21 cellular contexts compared by ENCODE assay signal in genomic region chr7:6274743-6275142, GRCh38. TPM values are rescaled to one million over a fixed set of nuclear protein-coding genes. Genes with fewer than 3 reads are reported as not detected.
DNase-seq lines count a peak whose midpoint lies in the region; ATAC-seq and TF ChIP-seq lines count a peak whose summit lies in the region.
"Had no signal": no experiment of that assay in that cellular context is flagged by ENCODE, and none has a peak within 500 bp of the region (broad histone marks: within the 10 kb centered on the region; RNA-seq: fewer than 3 reads in every experiment).

No MANE protein-coding gene starts in this region.

- H3K9me3 ChIP-seq in CD4-positive, alpha-beta T cell (ENCODE audit: control insufficient read depth, low read length) = no peaks in the 10 kb centered on the region
- no peaks in the 10 kb centered on the region for H3K9me3 ChIP-seq in adipocyte (ENCODE audit: control insufficient read depth, low read length)
- H3K9me3 ChIP-seq: BLaER1, HAP-1 had no signal

- H3K36me3 Mint-ChIP-seq in CD4-positive, alpha-beta T cell (ENCODE audit: low read depth) = no peaks in the 10 kb centered on the region
- H3K36me3 Mint-ChIP-seq in neural crest cell (ENCODE audit: low read depth) = no peaks in the 10 kb centered on the region
- H3K36me3 Mint-ChIP-seq in activated CD4-positive, alpha-beta T cell treated with anti-CD3 and anti-CD28 coated beads for 36 hours (ENCODE audit: low read depth) = no peaks in the 10 kb centered on the region
- H3K36me3 Mint-ChIP-seq: CD8-positive, alpha-beta T cell had no signal

- no peak overlapping the region for H3K27ac Mint-ChIP-seq in CD4-positive, alpha-beta T cell
- H3K27ac Mint-ChIP-seq in neural crest cell (ENCODE audit: unreplicated experiment) = no peak overlapping the region
- H3K27ac Mint-ChIP-seq in activated CD4-positive, alpha-beta T cell treated with anti-CD3 and anti-CD28 coated beads for 36 hours = no peak overlapping the region
- H3K27ac Mint-ChIP-seq: CD14-positive monocyte; CD8-positive, alpha-beta T cell had no signal

- H3K4me1 Mint-ChIP-seq in CD4-positive, alpha-beta T cell (ENCODE audit: low read depth) = peaks cover 20% of the 10 kb centered on the region
- peaks cover 46% of the 10 kb centered on the region for H3K4me1 Mint-ChIP-seq in neural crest cell
- peaks cover 17% of the 10 kb centered on the region for H3K4me1 Mint-ChIP-seq in activated CD4-positive, alpha-beta T cell treated with anti-CD3 and anti-CD28 coated beads for 36 hours

- intact Hi-C loops in CD4-positive, alpha-beta T cell (cut with DNase I, micrococcal nuclease) = loop anchor here (5.0 to 10.0 kb wide), 3 partner anchors 50 to 233 kb away; partner anchors contain the start of gene DAGLB (in 1 of the 2)
- intact Hi-C loops in activated CD4-positive, alpha-beta T cell treated with anti-CD3 and anti-CD28 coated beads for 36 hours (cut with DNase I, micrococcal nuclease) = loop anchor here in 1 of 2 experiments (5.0 kb wide), 3 partner anchors 163 to 852 kb away; partner anchors contain the start of genes RNF216 and TNRC18

- no peak for ATAC-seq in CD4-positive, alpha-beta T cell (ENCODE audit: poor library complexity)
- no peak for ATAC-seq in activated CD4-positive, alpha-beta T cell treated with anti-CD3 and anti-CD28 coated beads for 36 hours
- ATAC-seq: CD8-positive, alpha-beta T cell; GM12878 had no signal

- no peaks in the 10 kb centered on the region for H3K27me3 ChIP-seq in CD4-positive, alpha-beta T cell (ENCODE audit: control insufficient read depth, insufficient read depth, low read length)
- H3K27me3 ChIP-seq in adipocyte (replicated peaks; ENCODE audit: control insufficient read depth, insufficient read depth, low read length) = no peaks in the 10 kb centered on the region
- H3K27me3 ChIP-seq: BLaER1 had no signal

- no peaks in the 10 kb centered on the region for H3K9me3 Mint-ChIP-seq in CD4-positive, alpha-beta T cell
- no peaks in the 10 kb centered on the region for H3K9me3 Mint-ChIP-seq in neural crest cell
- no peaks in the 10 kb centered on the region for H3K9me3 Mint-ChIP-seq in activated CD4-positive, alpha-beta T cell treated with anti-CD3 and anti-CD28 coated beads for 36 hours (ENCODE audit: low read depth)
- H3K9me3 Mint-ChIP-seq: CD8-positive, alpha-beta T cell; IgD-negative memory B cell had no signal

- no peak for TF ChIP-seq CTCF in CD4-positive, alpha-beta T cell (IDR thresholded peaks at IDR 0.05)
- TF ChIP-seq CTCF in neural crest cell (conservative IDR thresholded peaks at IDR 0.05) (no peak), GM20000 (IDR thresholded peaks at IDR 0.05; ENCODE audit: extremely low read depth, missing control alignments) (no peak)

- H3K36me3 ChIP-seq in adipocyte (ENCODE audit: control insufficient read depth, insufficient read depth, low read length, severe bottlenecking) = no peaks in the 10 kb centered on the region
- H3K36me3 ChIP-seq: BLaER1, HAP-1 had no signal

- POLR2A ChIA-PET in CD4-positive, alpha-beta T cell (lab: Charles Lee) = no interaction called here
- POLR2A ChIA-PET in activated CD4-positive, alpha-beta T cell treated with anti-CD3 and anti-CD28 coated beads for 36 hours (lab: Charles Lee) = no interaction called here

- H3K27me3 Mint-ChIP-seq in CD4-positive, alpha-beta T cell = peaks cover 6% of the 10 kb centered on the region
- peaks cover 17% of the 10 kb centered on the region for H3K27me3 Mint-ChIP-seq in neural crest cell (ENCODE audit: low read depth)
- H3K27me3 Mint-ChIP-seq in activated CD4-positive, alpha-beta T cell treated with anti-CD3 and anti-CD28 coated beads for 36 hours = peaks cover 16% of the 10 kb centered on the region

- no peak overlapping the region for H3K27ac ChIP-seq in CD4-positive, alpha-beta T cell (ENCODE audit: low read depth, low read length)
- H3K27ac ChIP-seq: BLaER1, GM23248, HL-60 had no signal

- H3K4me1 ChIP-seq in adipocyte (ENCODE audit: control insufficient read depth, insufficient read depth, low read length) = peaks cover 32% of the 10 kb centered on the region

- H3K4me3 ChIP-seq in adipocyte (ENCODE audit: low read length) = no peak overlapping the region
- H3K4me3 ChIP-seq: BLaER1, GM12878, GM23248, HAP-1 had no signal

- DNase-seq in CD4-positive, alpha-beta T cell = no peak
- DNase-seq in ELR (ENCODE audit: low read depth) (peak; percentile 33), adipocyte (ENCODE audit: low read depth) (peak; percentile 40), neural crest cell (ENCODE audit: low read depth, low spot score) (no peak), HuH-7.5 (ENCODE audit: low spot score) (no peak), GM20000 (ENCODE audit: low spot score) (no peak)
- no peak for DNase-seq in activated CD4-positive, alpha-beta T cell treated with anti-CD3 and anti-CD28 coated beads for 36 hours
- DNase-seq: 8988T; Calu3; CD8-positive, alpha-beta T cell; DMS53; DND-41; GF-D8; GM23248; KG1 had no signal

- H3K9ac ChIP-seq in adipocyte (ENCODE audit: low read length) = no peak overlapping the region
- H3K9ac ChIP-seq: BLaER1, GM23248 had no signal

- peak overlapping the region; percentile 79 for H3K4me3 Mint-ChIP-seq in CD4-positive, alpha-beta T cell
- H3K4me3 Mint-ChIP-seq in neural crest cell = peak overlapping the region; percentile 73
- no peak overlapping the region for H3K4me3 Mint-ChIP-seq in activated CD4-positive, alpha-beta T cell treated with anti-CD3 and anti-CD28 coated beads for 36 hours

- CTCF ChIA-PET in CD4-positive, alpha-beta T cell (lab: Charles Lee) = no interaction called here
- CTCF ChIA-PET in activated CD4-positive, alpha-beta T cell treated with anti-CD3 and anti-CD28 coated beads for 36 hours (lab: Charles Lee) = no interaction called here

RNA-seq across cellular contexts. Expression of gene CYTH3, which starts 2.3 kb away (rescaled TPM):
- total RNA-seq in CD4-positive, alpha-beta T cell = 1 to 10 TPM; 7.6 to 9.1 TPM
- total RNA-seq in neural crest cell = 24.1 and 28.7 TPM in 2 replicates
- total RNA-seq in activated CD4-positive, alpha-beta T cell treated with anti-CD3 and anti-CD28 coated beads for 36 hours = 1 to 10 TPM in 1 of 2 experiments, under 1 TPM in 1; 0.75 to 1.2 TPM

Comparison
In these comparisons a context has a peak if more than half of its experiments do, and no peak if none do; other contexts are left out.
1. DNase-seq: peak in ELR (single experiment) and adipocyte (single experiment); none in CD4-positive, alpha-beta T cell (0 of 10), neural crest cell (single experiment), HuH-7.5 (single experiment), activated CD4-positive, alpha-beta T cell treated with anti-CD3 and anti-CD28 coated beads for 36 hours (single experiment) and GM20000 (single experiment).